In genomic region chr5:14399054-14399657, GRCh38 we compare ENCODE assay signal across 8 cellular contexts.
DNase-seq lines count a peak whose midpoint lies in the region; ATAC-seq and TF ChIP-seq lines count a peak whose summit lies in the region.

No MANE protein-coding gene starts in this region.

- no peak overlapping the region for H3K4me3 Mint-ChIP-seq in endothelial cell (ENCODE audit: unreplicated experiment)
- H3K4me3 Mint-ChIP-seq in naive B cell: no peak overlapping the region

- H3K27me3 Mint-ChIP-seq in endothelial cell (ENCODE audit: unreplicated experiment): peaks cover 17% of the 10 kb centered on the region
- H3K27me3 Mint-ChIP-seq in naive B cell: no peaks in the 10 kb centered on the region

- peaks cover 4% of the 10 kb centered on the region for H3K4me1 Mint-ChIP-seq in endothelial cell (ENCODE audit: unreplicated experiment)
- H3K4me1 Mint-ChIP-seq in naive B cell: peaks cover 0 to 14% (median 5%) of the 10 kb centered on the region in 3 donors

- peak; percentile 70 for TF ChIP-seq CTCF in endothelial cell (IDR thresholded peaks at IDR 0.05; ENCODE audit: unreplicated experiment)

- DNase-seq in G401 (ENCODE audit: low spot score): peak; percentile 83
- DNase-seq in KG1 (lab: John Stamatoyannopoulos, UW): peak; percentile 33
- DNase-seq in RPMI7951 (ENCODE audit: low read depth): peak; percentile 61
- DNase-seq in endothelial cell (ENCODE audit: low spot score): peak; percentile 23
- peak; percentile 5 for DNase-seq in naive B cell

- H3K27ac Mint-ChIP-seq in endothelial cell (ENCODE audit: unreplicated experiment) (no peak overlapping the region), naive B cell (no peak overlapping the region)

- in situ Hi-C loops in G401 (cut with HindIII; ENCODE audit: low sequenced_read_pairs): no loop called here

- ATAC-seq in naive B cell (ENCODE audit: low read depth in 2 of 2) (no peak), HG02610 (IDR thresholded peaks at IDR 0.05; ENCODE audit: unreplicated experiment) (no peak), HG02763 (IDR thresholded peaks at IDR 0.05; ENCODE audit: unreplicated experiment) (no peak), GM21825 (IDR thresholded peaks at IDR 0.05; ENCODE audit: unreplicated experiment) (no peak)

- no peaks in the 10 kb centered on the region for H3K9me3 Mint-ChIP-seq in endothelial cell (ENCODE audit: unreplicated experiment)
- peaks cover 0 to 4% (median 0%) of the 10 kb centered on the region in 7 donors for H3K9me3 Mint-ChIP-seq in naive B cell

- H3K36me3 Mint-ChIP-seq in endothelial cell (ENCODE audit: low read depth, unreplicated experiment): peaks cover 57% of the 10 kb centered on the region
- peaks cover 16 to 38% of the 10 kb centered on the region in 2 donors for H3K36me3 Mint-ChIP-seq in naive B cell

Comparison
In these comparisons a context has a peak if more than half of its experiments do, and no peak if none do; other contexts are left out.
1. DNase-seq: peak in every context shown above with its lines; median percentile 83 in G401; 61 in RPMI7951; 33 in KG1; 23 in endothelial cell; 5 in naive B cell.